In the genomic region with DNA sequence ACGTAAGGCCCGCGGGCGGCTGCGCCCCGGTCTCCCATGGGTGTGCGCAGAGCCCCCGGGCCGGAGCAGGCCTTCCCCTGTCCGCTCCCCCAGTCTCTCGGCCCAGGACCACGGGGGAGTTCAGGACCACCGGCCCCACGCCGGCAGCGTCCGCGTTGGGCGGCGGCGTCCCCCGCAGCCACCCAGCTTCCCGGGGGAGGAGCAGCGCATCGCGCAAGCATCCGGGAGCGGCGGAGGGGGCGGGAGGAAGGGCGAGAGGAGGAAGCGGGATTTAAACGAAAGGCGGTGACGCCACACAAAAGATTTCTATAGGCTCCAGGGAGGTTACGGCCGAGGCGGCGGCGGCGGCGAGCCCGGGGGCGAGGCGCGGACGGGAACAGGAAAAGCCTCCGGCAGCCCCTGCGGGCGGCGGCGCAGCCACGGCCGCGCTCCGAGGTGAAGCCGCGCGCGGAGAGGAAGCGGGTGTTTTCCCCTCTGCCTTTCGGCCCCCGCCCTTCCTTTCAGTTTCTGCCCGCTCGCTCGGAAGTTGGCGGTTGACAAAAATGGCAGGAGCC, we compare ENCODE assay signal across 1 cellular context.
A peak's percentile ranks its signal among the peaks of the same experiment; 100 is the strongest.
TF ChIP-seq lines count a peak whose summit lies in the region.

TLNRD1 (plus strand) TSS at position 298 of the 554 bp plus-strand sequence. CDS start 1,349 bp downstream, outside the sequence.

TF ChIP-seq in HEK293, 187 proteins besides CTCF, POLR2A, EP300 and RAD21 (continued from another document):
- TF ChIP-seq, protein P1, sequence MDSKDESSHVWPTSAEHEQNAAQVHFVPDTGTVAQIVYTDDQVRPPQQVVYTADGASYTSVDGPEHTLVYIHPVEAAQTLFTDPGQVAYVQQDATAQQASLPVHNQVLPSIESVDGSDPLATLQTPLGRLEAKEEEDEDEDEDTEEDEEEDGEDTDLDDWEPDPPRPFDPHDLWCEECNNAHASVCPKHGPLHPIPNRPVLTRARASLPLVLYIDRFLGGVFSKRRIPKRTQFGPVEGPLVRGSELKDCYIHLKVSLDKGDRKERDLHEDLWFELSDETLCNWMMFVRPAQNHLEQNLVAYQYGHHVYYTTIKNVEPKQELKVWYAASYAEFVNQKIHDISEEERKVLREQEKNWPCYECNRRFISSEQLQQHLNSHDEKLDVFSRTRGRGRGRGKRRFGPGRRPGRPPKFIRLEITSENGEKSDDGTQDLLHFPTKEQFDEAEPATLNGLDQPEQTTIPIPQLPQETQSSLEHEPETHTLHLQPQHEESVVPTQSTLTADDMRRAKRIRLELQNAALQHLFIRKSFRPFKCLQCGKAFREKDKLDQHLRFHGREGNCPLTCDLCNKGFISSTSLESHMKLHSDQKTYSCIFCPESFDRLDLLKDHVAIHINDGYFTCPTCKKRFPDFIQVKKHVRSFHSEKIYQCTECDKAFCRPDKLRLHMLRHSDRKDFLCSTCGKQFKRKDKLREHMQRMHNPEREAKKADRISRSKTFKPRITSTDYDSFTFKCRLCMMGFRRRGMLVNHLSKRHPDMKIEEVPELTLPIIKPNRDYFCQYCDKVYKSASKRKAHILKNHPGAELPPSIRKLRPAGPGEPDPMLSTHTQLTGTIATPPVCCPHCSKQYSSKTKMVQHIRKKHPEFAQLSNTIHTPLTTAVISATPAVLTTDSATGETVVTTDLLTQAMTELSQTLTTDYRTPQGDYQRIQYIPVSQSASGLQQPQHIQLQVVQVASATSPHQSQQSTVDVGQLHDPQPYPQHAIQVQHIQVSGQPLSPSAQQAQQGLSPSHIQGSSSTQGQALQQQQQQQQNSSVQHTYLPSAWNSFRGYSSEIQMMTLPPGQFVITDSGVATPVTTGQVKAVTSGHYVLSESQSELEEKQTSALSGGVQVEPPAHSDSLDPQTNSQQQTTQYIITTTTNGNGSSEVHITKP (tag by site-specific recombination; IDR thresholded peaks at IDR 0.05) = 0 out of 2 replicates have a peak, but pooled peaks have one; percentile 16
- TF ChIP-seq ZNF335 (tag by site-specific recombination; conservative IDR thresholded peaks at IDR 0.05) = peak; percentile 68
